ENCODE assay signal across 15 cellular contexts in genomic region chr20:19932170-19932667, GRCh38.
A peak's percentile ranks its signal among the peaks of the same experiment; 100 is the strongest.
DNase-seq lines count a peak whose midpoint lies in the region; ATAC-seq and TF ChIP-seq lines count a peak whose summit lies in the region.
"Had no signal": no experiment of that assay in that cellular context is flagged by ENCODE, and none has a peak within 500 bp of the region (broad histone marks: within the 10 kb centered on the region; RNA-seq: fewer than 3 reads in every experiment).

No MANE protein-coding gene starts in this region.

- H3K36me3 ChIP-seq in parathyroid adenoma (ENCODE audit: control insufficient read depth, insufficient read depth, low read length) (no peaks in the 10 kb centered on the region), WERI-Rb-1 (no peaks in the 10 kb centered on the region)
- H3K36me3 ChIP-seq: BE2C had no signal

- H3K4me2 ChIP-seq in parathyroid adenoma (ENCODE audit: low read length) = no peak overlapping the region

- no peak overlapping the region for H3K9ac ChIP-seq in parathyroid adenoma

- H3K79me2 ChIP-seq in parathyroid adenoma = no peaks in the 10 kb centered on the region

- ATAC-seq in HG03025 (IDR thresholded peaks at IDR 0.05; ENCODE audit: low FRiP score, unreplicated experiment) (no peak), HG03378 (IDR thresholded peaks at IDR 0.05; ENCODE audit: unreplicated experiment) (no peak)
- ATAC-seq: GM12878, PC-3 had no signal

- H3K4me1 ChIP-seq in parathyroid adenoma = no peaks in the 10 kb centered on the region
- H3K4me1 ChIP-seq: BE2C had no signal

- no peaks in the 10 kb centered on the region for H3K9me3 ChIP-seq in parathyroid adenoma (ENCODE audit: control insufficient read depth, low read length)
- no peaks in the 10 kb centered on the region for H3K9me3 ChIP-seq in WERI-Rb-1 (ENCODE audit: severe bottlenecking)
- H3K9me3 ChIP-seq: BE2C had no signal

- H3K4me3 ChIP-seq in parathyroid adenoma (ENCODE audit: low read depth, low read length) = no peak overlapping the region
- H3K4me3 ChIP-seq in WERI-Rb-1 (ENCODE audit: low read depth, low read length) = no peak overlapping the region
- H3K4me3 ChIP-seq: GM12878 had no signal

- DNase-seq in AG20443 (ENCODE audit: low spot score) (peak; percentile 86), amniotic stem cell (lab: John Stamatoyannopoulos, UW) (peak; percentile 30), cardiac septum (ENCODE audit: low spot score) (peak; percentile 80), superior temporal gyrus (ENCODE audit: extremely low spot score) (no peak), WERI-Rb-1 (no peak)
- DNase-seq: activated CD4-positive, alpha-beta T cell treated with anti-CD3 and anti-CD28 coated beads, Interleukin-2, amount 50 U/mL, for 4 hours; activated naive CD8-positive, alpha-beta T cell treated with anti-CD3 and anti-CD28 coated beads, Interleukin-2, amount 10 ng/mL, durations not matched to agents 7 days and 5 days; BE2C; MV-4-11; PC-3; posterior cingulate gyrus had no signal

- H3K27ac ChIP-seq in parathyroid adenoma = peak overlapping the region; percentile 24
- H3K27ac ChIP-seq in WERI-Rb-1 = no peak overlapping the region

- TF ChIP-seq CTCF in parathyroid adenoma (IDR thresholded peaks at IDR 0.05) = no peak
- no peak for TF ChIP-seq CTCF in WERI-Rb-1 (IDR thresholded peaks at IDR 0.05; ENCODE audit: low read depth, low read length)

- no peak overlapping the region for H2AFZ ChIP-seq in parathyroid adenoma

- intact Hi-C loops in cardiac septum (cut with DNase I) = loop anchor here (10.0 kb wide), 1 partner anchor 117 kb away; no protein-coding TSS in a partner anchor

- H3K27me3 ChIP-seq in parathyroid adenoma (ENCODE audit: control insufficient read depth, insufficient read depth, low read length) (no peaks in the 10 kb centered on the region), WERI-Rb-1 (ENCODE audit: insufficient read depth, low read depth, severe bottlenecking) (no peaks in the 10 kb centered on the region)

Comparison
In these comparisons a context has a peak if more than half of its experiments do, and no peak if none do; other contexts are left out.
1. DNase-seq: peak in AG20443 (single experiment), amniotic stem cell (single experiment) and cardiac septum (single experiment); none in superior temporal gyrus (single experiment) and WERI-Rb-1 (single experiment).